In the genomic region with DNA sequence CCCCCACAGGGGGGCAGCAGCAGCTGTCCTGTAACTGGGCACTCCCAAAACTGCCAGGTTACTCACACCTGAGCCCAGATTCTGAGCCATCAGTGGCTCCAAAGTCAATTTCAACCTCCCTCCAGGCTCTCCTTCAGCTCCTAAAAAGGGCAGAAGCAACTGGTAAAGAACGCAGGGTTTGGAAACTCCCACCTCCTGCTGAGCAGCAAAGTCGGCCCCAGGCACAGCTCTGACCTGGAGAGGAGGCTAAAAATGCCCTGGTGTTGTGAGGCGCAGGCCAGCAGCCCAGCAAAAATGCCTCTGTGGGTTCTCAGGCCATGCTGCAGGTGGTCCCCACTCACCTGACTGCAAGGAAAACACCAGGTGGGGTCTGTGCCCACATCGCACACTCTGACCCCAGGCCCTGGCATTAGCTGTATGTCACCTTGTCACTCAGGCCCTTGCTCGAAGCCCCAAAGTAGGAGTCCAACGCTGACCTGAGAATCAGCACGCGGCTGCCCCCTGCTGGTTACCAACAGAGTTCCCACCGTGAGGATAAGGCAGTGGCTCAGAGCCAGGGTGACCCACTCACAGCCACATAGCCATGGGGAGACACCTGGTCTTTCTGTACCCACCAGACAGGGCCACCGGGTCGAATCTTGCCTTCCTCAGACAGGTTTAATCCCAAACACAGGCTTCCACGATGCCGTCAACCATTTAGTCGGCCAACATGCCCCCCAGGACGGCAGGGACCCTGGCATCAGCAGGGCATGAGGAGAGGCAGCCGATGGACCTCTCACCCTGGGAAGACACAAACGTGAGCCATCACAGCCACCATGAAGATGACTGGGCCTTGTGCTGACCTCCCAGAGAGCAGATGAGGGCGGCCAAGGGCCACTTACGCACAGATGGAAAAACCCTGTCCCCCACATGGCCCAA, we compare ENCODE assay signal across 8 cellular contexts. TPM values are rescaled to one million over a fixed set of nuclear protein-coding genes. Genes with fewer than 3 reads are reported as not detected.
A peak's percentile ranks its signal among the peaks of the same experiment; 100 is the strongest.
DNase-seq lines count a peak whose midpoint lies in the region; ATAC-seq and TF ChIP-seq lines count a peak whose summit lies in the region.

No MANE protein-coding gene starts in this region.

- dilution Hi-C loops in mammary epithelial cell (cut with HindIII; ENCODE audit: low sequenced_read_pairs) = loop anchor here (5.0 kb wide), 1 partner anchor 46 kb away; no protein-coding TSS in a partner anchor

- peak overlapping the region; percentile 82 for H3K27ac Mint-ChIP-seq in WTC11

- DNase-seq in G401 (ENCODE audit: low spot score) (peak; percentile 85), WTC11 (ENCODE audit: low spot score) (peak; percentile 87), mammary epithelial cell (no peak), kidney epithelial cell (ENCODE audit: low read depth) (no peak)
- DNase-seq in stimulated activated CD4-positive, alpha-beta T cell treated with anti-CD3 and anti-CD28 coated beads, Interleukin-2, amount 100 ng/mL, for 48 hours = peak; percentile 72 to 78

- BruUV-seq in mammary epithelial cell (replicated peaks; lab: Mats Ljungman, UMichigan) = no TSS peak

- no peaks in the 10 kb centered on the region for H3K4me1 ChIP-seq in Loucy (ENCODE audit: insufficient read depth, low read length, poor library complexity, severe bottlenecking)
- H3K4me1 ChIP-seq in mammary epithelial cell (ENCODE audit: insufficient read depth, low read length) = no peaks in the 10 kb centered on the region

- no peaks in the 10 kb centered on the region for H3K9me3 Mint-ChIP-seq in WTC11

- H2AFZ ChIP-seq in Loucy (ENCODE audit: low read length) = no peak overlapping the region
- H2AFZ ChIP-seq in mammary epithelial cell (ENCODE audit: low read depth, low read length) = no peak overlapping the region

- no peaks in the 10 kb centered on the region for H3K9me2 ChIP-seq in Loucy (replicated peaks; ENCODE audit: low read depth, low read length)

- H3K9ac ChIP-seq in Loucy (ENCODE audit: low read depth, low read length, poor library complexity, severe bottlenecking) (no peak overlapping the region), mammary epithelial cell (ENCODE audit: insufficient read depth, low read length) (no peak overlapping the region)

- WGBS in mammary epithelial cell (ENCODE audit: low coverage, missing lambda C conversion rate) = 55% methylated on average over 13 of the region's 19 CpGs

- no peaks in the 10 kb centered on the region for H3K27me3 ChIP-seq in Loucy (ENCODE audit: insufficient read depth, low read length, poor library complexity, severe bottlenecking)
- no peaks in the 10 kb centered on the region for H3K27me3 ChIP-seq in mammary epithelial cell (ENCODE audit: insufficient read depth, low read length)
- no peaks in the 10 kb centered on the region for H3K27me3 ChIP-seq in kidney epithelial cell (ENCODE audit: control insufficient read depth, insufficient read depth, low read length)

- peaks cover 6% of the 10 kb centered on the region for H4K20me1 ChIP-seq in Loucy (ENCODE audit: insufficient read depth, low read length, poor library complexity, severe bottlenecking)
- H4K20me1 ChIP-seq in mammary epithelial cell (ENCODE audit: insufficient read depth, low read length) = no peaks in the 10 kb centered on the region

- peaks cover 28% of the 10 kb centered on the region for H3K36me3 Mint-ChIP-seq in WTC11

- no peak overlapping the region for H3K27ac ChIP-seq in mammary epithelial cell (ENCODE audit: insufficient read depth, low read depth, low read length)

- in situ Hi-C loops in G401 (cut with HindIII; ENCODE audit: low sequenced_read_pairs) (no loop called here), mammary epithelial cell (cut with MboI; ENCODE audit: low sequenced_read_pairs in 2 of 2) (no loop called here)

- H3K4me2 ChIP-seq in Loucy (ENCODE audit: low read depth, low read length, poor library complexity, severe bottlenecking) (no peak overlapping the region), mammary epithelial cell (ENCODE audit: insufficient read depth, low read depth, low read length) (no peak overlapping the region)

- POLR2A ChIA-PET in WTC11 (lab: Charles Lee) = no interaction called here

- H3F3A ChIP-seq in Loucy (ENCODE audit: low read depth) = no peaks in the 10 kb centered on the region

- peak; percentile 83 for TF ChIP-seq CTCF in Loucy (conservative IDR thresholded peaks at IDR 0.05; ENCODE audit: low read length)
- TF ChIP-seq CTCF in WTC11 (IDR thresholded peaks at IDR 0.05) = peak; percentile 74
- TF ChIP-seq CTCF in mammary epithelial cell (conservative IDR thresholded peaks at IDR 0.05 in 1 of 2, IDR thresholded peaks at IDR 0.05 in 1 of 2; ENCODE audit: extremely low read depth in 1 of 2, insufficient read depth in 1 of 2, low read depth in 1 of 2, low read length in 2 of 2) = peak; percentile 76 to 78
- peak; percentile 83 for TF ChIP-seq CTCF in kidney epithelial cell (IDR thresholded peaks at IDR 0.05; ENCODE audit: insufficient read depth, low read length, poor library complexity, severe bottlenecking)

- CTCF ChIA-PET in WTC11 (lab: Charles Lee) (interaction anchor here (0.5 to 1.4 kb wide), 39 partner anchors 8 to 227 kb away, joined by 3 to 25 read pairs (median 4); a partner anchor contains a TSS), mammary epithelial cell (lab: Charles Lee; ENCODE audit: low non-redundant PET) (no interaction called here)

- intact Hi-C loops in mammary epithelial cell (cut with micrococcal nuclease) = no loop called here

- H3K9me3 ChIP-seq in Loucy (ENCODE audit: insufficient read depth, low read depth, low read length) (no peaks in the 10 kb centered on the region), mammary epithelial cell (replicated peaks; ENCODE audit: insufficient read depth, low read length) (no peaks in the 10 kb centered on the region)

- H3K36me3 ChIP-seq in Loucy (ENCODE audit: insufficient read depth, low read length) (peaks cover 31% of the 10 kb centered on the region; the same call in 1 of the 2 replicates), mammary epithelial cell (ENCODE audit: insufficient read depth, low read length) (peaks cover 18% of the 10 kb centered on the region), kidney epithelial cell (ENCODE audit: control insufficient read depth, insufficient read depth, low read length) (peaks cover 5% of the 10 kb centered on the region)

- H3K4me3 ChIP-seq in Loucy (ENCODE audit: low read length, poor library complexity, severe bottlenecking) (no peak overlapping the region), mammary epithelial cell (replicated peaks in 1 of 3; ENCODE audit: insufficient read depth in 1 of 3, low read depth in 2 of 3, low read length in 3 of 3) (no peak overlapping the region), kidney epithelial cell (ENCODE audit: low read depth, low read length) (no peak overlapping the region)

- no peaks in the 10 kb centered on the region for H3K79me2 ChIP-seq in Loucy (ENCODE audit: insufficient read depth, low read length)
- peaks cover 47% of the 10 kb centered on the region for H3K79me2 ChIP-seq in mammary epithelial cell (ENCODE audit: insufficient read depth, low read length)

- H3K27me3 Mint-ChIP-seq in WTC11 (ENCODE audit: low read depth) = no peaks in the 10 kb centered on the region

- no peak overlapping the region for H3K4me3 Mint-ChIP-seq in WTC11

- peak; percentile 79 for ATAC-seq in WTC11
- ATAC-seq in GM18511 (IDR thresholded peaks at IDR 0.05; ENCODE audit: unreplicated experiment) = no peak
- ATAC-seq in HG03521 (IDR thresholded peaks at IDR 0.05; ENCODE audit: unreplicated experiment) = no peak

- H3K4me1 Mint-ChIP-seq in WTC11 = peaks cover 11% of the 10 kb centered on the region

TF ChIP-seq in WTC11, 78 proteins besides CTCF, POLR2A, EP300 and RAD21:
- TF ChIP-seq FOXP1 (CRISPR knock-in tag; IDR thresholded peaks at IDR 0.05; ENCODE audit: borderline replicate concordance) = peak; percentile 23; the same call in 1 of the 2 replicates
- TF ChIP-seq SOX15 (CRISPR knock-in tag; IDR thresholded peaks at IDR 0.05) = no peak
- TF ChIP-seq JUN (CRISPR knock-in tag; IDR thresholded peaks at IDR 0.05) = no peak

RNA-seq across cellular contexts. Expression of a gene that starts 11.1 kb away (rescaled TPM):
- total RNA-seq in G401 (2014; rRNA removed; shearing (Covaris generic)) = 33.8 and 35.3 TPM in 2 replicates
- total RNA-seq in WTC11 (2021) = 28.8 to 30.8 TPM (median 29.8 TPM) in 3 replicates
- 10 to 100 TPM; 17.2 to 47.0 TPM for total RNA-seq in mammary epithelial cell
- polyA plus RNA-seq in mammary epithelial cell = 57.3 TPM
- polyA minus RNA-seq in mammary epithelial cell = 72.2 TPM
- 9.7 and 12.2 TPM in 2 replicates for total RNA-seq in kidney epithelial cell

RNA-seq across cellular contexts. Expression of a gene that starts 27.6 kb away (rescaled TPM):
- total RNA-seq in G401 (2014; rRNA removed; shearing (Covaris generic)) = 10.6 and 11.2 TPM in 2 replicates
- total RNA-seq in WTC11 (2021) (1.1 to 1.9 TPM (median 1.7 TPM) in 3 replicates), mammary epithelial cell (1 to 10 TPM in 1 of 2 donors, under 1 TPM in 1; 0.09 to 1.0 TPM), kidney epithelial cell (2.8 and 5.8 TPM in 2 replicates)
- not detected for polyA plus RNA-seq in mammary epithelial cell
- polyA minus RNA-seq in mammary epithelial cell = not detected

RNA-seq across cellular contexts. Expression of a gene that starts 56.5 kb away (rescaled TPM):
- 21.8 and 46.8 TPM in 2 replicates for total RNA-seq in G401 (2014; rRNA removed; shearing (Covaris generic))
- total RNA-seq in WTC11 (2021) = 14.8 to 15.7 TPM (median 15.0 TPM) in 3 replicates
- 10 to 100 TPM; 21.2 to 44.8 TPM for total RNA-seq in mammary epithelial cell
- polyA plus RNA-seq in mammary epithelial cell = 62.8 TPM
- 21.9 TPM for polyA minus RNA-seq in mammary epithelial cell
- 32.2 and 48.7 TPM in 2 replicates for total RNA-seq in kidney epithelial cell

Comparison
In these comparisons a context has a peak if more than half of its experiments do, and no peak if none do; other contexts are left out.
1. DNase-seq: peak in G401 (single experiment), WTC11 (single experiment) and stimulated activated CD4-positive, alpha-beta T cell treated with anti-CD3 and anti-CD28 coated beads, Interleukin-2, amount 100 ng/mL, for 48 hours (2 of 2); none in mammary epithelial cell (single experiment) and kidney epithelial cell (single experiment).
2. Peak in every context shown above with its lines, with median percentiles within 50 percentile points of each other: CTCF ChIP-seq.